ENCODE assay signal across 8 cellular contexts in the genomic region with DNA sequence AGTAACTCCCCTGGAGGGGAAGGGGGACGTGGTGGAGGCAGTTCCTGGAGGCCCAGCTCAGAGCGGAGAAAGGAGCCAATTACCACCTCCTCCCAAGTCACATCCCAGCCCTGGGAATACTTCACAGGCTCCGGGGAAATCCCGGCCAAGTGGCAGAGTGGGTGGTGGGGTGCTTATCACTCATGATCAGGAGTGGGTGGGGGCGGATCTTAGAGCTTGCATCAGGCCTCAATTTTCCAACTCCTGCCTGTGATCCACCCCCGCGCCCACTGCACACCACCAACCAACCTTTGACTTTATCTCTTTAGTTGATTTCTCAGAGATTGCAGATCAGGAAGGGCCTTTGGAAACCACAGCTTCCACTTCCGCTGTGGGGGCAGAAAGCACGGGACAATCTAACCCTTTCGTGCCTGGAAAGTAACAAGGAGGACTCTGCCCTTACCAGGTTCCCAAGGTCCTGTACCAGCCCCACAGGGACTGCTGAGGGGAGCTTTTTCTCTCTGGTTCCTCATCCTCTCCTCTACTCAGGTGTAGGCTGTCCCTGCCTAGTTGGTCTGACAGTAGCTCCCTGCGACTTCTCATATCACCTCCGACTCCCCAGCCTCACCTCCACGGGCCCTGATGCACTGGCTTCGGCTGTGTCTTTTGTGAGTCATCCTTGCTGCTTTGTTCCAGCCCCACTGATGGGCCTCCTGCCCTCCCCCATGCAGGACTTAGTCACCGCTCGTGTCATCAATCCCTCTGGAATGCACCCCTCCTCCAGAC. TPM values are rescaled to one million over a fixed set of nuclear protein-coding genes. Genes with fewer than 3 reads are reported as not detected.
DNase-seq lines count a peak whose midpoint lies in the region; ATAC-seq and TF ChIP-seq lines count a peak whose summit lies in the region.

No MANE protein-coding gene starts in this region.

- H3K36me3 ChIP-seq in Panc1 (ENCODE audit: control insufficient read depth, insufficient read depth, low read length), result no peaks in the 10 kb centered on the region

- TF ChIP-seq CTCF in Panc1 (IDR thresholded peaks at IDR 0.05) (no peak), foreskin fibroblast (IDR thresholded peaks at IDR 0.05; ENCODE audit: low read depth, low read length) (no peak)

- TSS peak; percentile 93 for BruUV-seq in Panc1 (replicated peaks; lab: Mats Ljungman, UMichigan)

- no peaks in the 10 kb centered on the region for H3K9me3 Mint-ChIP-seq in activated T-helper 2 cell treated with anti-CD3 and anti-CD28 coated beads, Interferon-gamma antibody, Interleukin-2, Interleukin-4, amounts not matched to agents 10 μg/mL and 5 μg/mL and 100 μg/mL, durations not matched to agents 14 hours and 24 hours and 36 hours

- in situ Hi-C loops in Panc1 (cut with HindIII; ENCODE audit: low pct_unique_long_range_greater_than_20kb, low sequenced_read_pairs), result no loop called here

- POLR2A ChIA-PET in Panc1 (lab: Charles Lee), result interaction anchor here (0.6 to 1.4 kb wide), 3 partner anchors 10 to 516 kb away, joined by 4 read pairs; no protein-coding TSS in a partner anchor

- H3K4me1 ChIP-seq in Panc1 (ENCODE audit: control insufficient read depth, insufficient read depth, low read length), result peaks cover 36% of the 10 kb centered on the region

- CTCF ChIA-PET in Panc1 (lab: Charles Lee), result interaction anchor here (0.6 to 1.3 kb wide), 3 partner anchors 25 to 51 kb away, joined by 3 to 6 read pairs (median 4); a partner anchor contains a TSS

- peak overlapping the region; percentile 98 for H3K27ac Mint-ChIP-seq in activated T-helper 2 cell treated with anti-CD3 and anti-CD28 coated beads, Interferon-gamma antibody, Interleukin-2, Interleukin-4, amounts not matched to agents 10 μg/mL and 5 μg/mL and 100 μg/mL, durations not matched to agents 14 hours and 24 hours and 36 hours

- H3K27ac ChIP-seq in Panc1 (ENCODE audit: low read length), result peak overlapping the region; percentile 85

- intact Hi-C loops in Panc1 (cut with micrococcal nuclease; ENCODE audit: unreplicated experiment), result no loop called here
- intact Hi-C loops in activated T-helper 2 cell treated with anti-CD3 and anti-CD28 coated beads, Interferon-gamma antibody, Interleukin-2, Interleukin-4, amounts not matched to agents 10 μg/mL and 5 μg/mL and 100 μg/mL, durations not matched to agents 14 hours and 24 hours and 36 hours (cut with micrococcal nuclease), result loop anchor here (1.0 kb wide), 4 partner anchors 19 to 41 kb away; a partner anchor contains a TSS
- intact Hi-C loops in posterior cingulate gyrus (cut with DNase I), result no loop called here

- peaks cover 4% of the 10 kb centered on the region for H3K36me3 Mint-ChIP-seq in activated T-helper 2 cell treated with anti-CD3 and anti-CD28 coated beads, Interferon-gamma antibody, Interleukin-2, Interleukin-4, amounts not matched to agents 10 μg/mL and 5 μg/mL and 100 μg/mL, durations not matched to agents 14 hours and 24 hours and 36 hours (ENCODE audit: low read depth)

- peak overlapping the region in 1 of 2 experiments; percentile 41; a peak in 2 of 4 replicates for H3K4me3 ChIP-seq in Panc1 (ENCODE audit: low read depth in 2 of 2, low read length in 2 of 2)
- H3K4me3 ChIP-seq in foreskin fibroblast (ENCODE audit: low read depth in 1 of 2, low read length in 2 of 2), result peak overlapping the region in 1 of 2 donors; percentile 20

- H3K27me3 Mint-ChIP-seq in activated T-helper 2 cell treated with anti-CD3 and anti-CD28 coated beads, Interferon-gamma antibody, Interleukin-2, Interleukin-4, amounts not matched to agents 10 μg/mL and 5 μg/mL and 100 μg/mL, durations not matched to agents 14 hours and 24 hours and 36 hours (ENCODE audit: low read depth), result no peaks in the 10 kb centered on the region

- ATAC-seq in Panc1 (peak; percentile 94), HG02870 (IDR thresholded peaks at IDR 0.05; ENCODE audit: unreplicated experiment) (no peak)

- H3K4me1 Mint-ChIP-seq in activated T-helper 2 cell treated with anti-CD3 and anti-CD28 coated beads, Interferon-gamma antibody, Interleukin-2, Interleukin-4, amounts not matched to agents 10 μg/mL and 5 μg/mL and 100 μg/mL, durations not matched to agents 14 hours and 24 hours and 36 hours (ENCODE audit: low read depth), result peaks cover 68% of the 10 kb centered on the region

- H3K9me3 ChIP-seq in Panc1 (ENCODE audit: control insufficient read depth, insufficient read depth, low read depth, low read length), result no peaks in the 10 kb centered on the region

- peak; percentile 98 for DNase-seq in EL
- peak; percentile 93 for DNase-seq in Panc1 (ENCODE audit: low read depth, low spot score)
- peak; percentile 68 for DNase-seq in activated T-helper 2 cell treated with anti-CD3 and anti-CD28 coated beads, Interferon-gamma antibody, Interleukin-2, Interleukin-4, amounts not matched to agents 10 μg/mL and 5 μg/mL and 100 μg/mL, durations not matched to agents 14 hours and 24 hours and 36 hours (ENCODE audit: low spot score)
- DNase-seq in foreskin fibroblast, result peak; percentile 98
- DNase-seq in posterior cingulate gyrus, result peak in 7 of 10 donors; percentile 17 to 91 (median 38)
- DNase-seq in ureter (ENCODE audit: low spot score), result peak; percentile 80
- no peak for DNase-seq in cortex of kidney (lab: John Stamatoyannopoulos, UW)

- H3K27me3 ChIP-seq in Panc1 (ENCODE audit: control insufficient read depth, insufficient read depth, low read length), result no peaks in the 10 kb centered on the region

- peak overlapping the region; percentile 66 for H3K4me3 Mint-ChIP-seq in activated T-helper 2 cell treated with anti-CD3 and anti-CD28 coated beads, Interferon-gamma antibody, Interleukin-2, Interleukin-4, amounts not matched to agents 10 μg/mL and 5 μg/mL and 100 μg/mL, durations not matched to agents 14 hours and 24 hours and 36 hours (ENCODE audit: low read depth)

RNA-seq across cellular contexts. Expression of a gene that starts 24.9 kb away (rescaled TPM):
- total RNA-seq in Panc1 (2021; ENCODE audit: unreplicated experiment), result 106 TPM
- polyA plus RNA-seq in Panc1 (2012; ENCODE audit: insufficient read length), result 166 TPM
- 185 and 190 TPM in 2 replicates for total RNA-seq in activated T-helper 2 cell treated with anti-CD3 and anti-CD28 coated beads, Interferon-gamma antibody, Interleukin-2, Interleukin-4, amounts not matched to agents 10 μg/mL and 5 μg/mL and 100 μg/mL, durations not matched to agents 14 hours and 24 hours and 36 hours
- total RNA-seq in ureter, result 23.8 TPM

RNA-seq across cellular contexts. Expression of a gene that starts 26.8 kb away (rescaled TPM):
- total RNA-seq in Panc1 (2021; ENCODE audit: unreplicated experiment) (176 TPM), ureter (133 TPM)
- polyA plus RNA-seq in Panc1 (2012; ENCODE audit: insufficient read length), result 221 TPM
- 201 and 214 TPM in 2 replicates for total RNA-seq in activated T-helper 2 cell treated with anti-CD3 and anti-CD28 coated beads, Interferon-gamma antibody, Interleukin-2, Interleukin-4, amounts not matched to agents 10 μg/mL and 5 μg/mL and 100 μg/mL, durations not matched to agents 14 hours and 24 hours and 36 hours

RNA-seq across cellular contexts. Expression of a gene that starts 49.1 kb away (rescaled TPM):
- total RNA-seq in Panc1 (2021; ENCODE audit: unreplicated experiment) (853 TPM), ureter (357 TPM)
- polyA plus RNA-seq in Panc1 (2012; ENCODE audit: insufficient read length), result 1,083 TPM
- total RNA-seq in activated T-helper 2 cell treated with anti-CD3 and anti-CD28 coated beads, Interferon-gamma antibody, Interleukin-2, Interleukin-4, amounts not matched to agents 10 μg/mL and 5 μg/mL and 100 μg/mL, durations not matched to agents 14 hours and 24 hours and 36 hours, result 1,115 and 1,128 TPM in 2 replicates

RNA-seq across cellular contexts. Expression of a gene that starts 52.2 kb away (rescaled TPM):
- total RNA-seq in Panc1 (2021; ENCODE audit: unreplicated experiment), result 68.6 TPM
- 36.0 TPM for polyA plus RNA-seq in Panc1 (2012; ENCODE audit: insufficient read length)
- total RNA-seq in activated T-helper 2 cell treated with anti-CD3 and anti-CD28 coated beads, Interferon-gamma antibody, Interleukin-2, Interleukin-4, amounts not matched to agents 10 μg/mL and 5 μg/mL and 100 μg/mL, durations not matched to agents 14 hours and 24 hours and 36 hours, result 88.3 and 96.6 TPM in 2 replicates
- total RNA-seq in ureter, result 41.1 TPM
